In genomic region chr14:53360821-53361220, GRCh38 we compare ENCODE assay signal across 24 cellular contexts.
DNase-seq lines count a peak whose midpoint lies in the region; ATAC-seq, FAIRE-seq and TF ChIP-seq lines count a peak whose summit lies in the region.
"Had no signal": no experiment of that assay in that cellular context is flagged by ENCODE, and none has a peak within 500 bp of the region (broad histone marks: within the 10 kb centered on the region; RNA-seq: fewer than 3 reads in every experiment).

No MANE protein-coding gene starts in this region.

- no peak overlapping the region for H3K18ac ChIP-seq in mesendoderm (ENCODE audit: low read length)

- no peak overlapping the region for H2AK5ac ChIP-seq in mesendoderm (ENCODE audit: low read length)

- TF ChIP-seq CTCF in chondrocyte (IDR thresholded peaks at IDR 0.05) (no peak), colonic mucosa (IDR thresholded peaks at IDR 0.05) (no peak)

- no peak overlapping the region for H4K8ac ChIP-seq in mesendoderm (ENCODE audit: low read depth, low read length)

- H3K36me3 ChIP-seq in SJCRH30 (no peaks in the 10 kb centered on the region), mesendoderm (ENCODE audit: control insufficient read depth, insufficient read depth, low read length) (no peaks in the 10 kb centered on the region), colonic mucosa (no peaks in the 10 kb centered on the region)
- H3K36me3 ChIP-seq: BLaER1, HAP-1 had no signal

- no peak overlapping the region for H3K56ac ChIP-seq in mesendoderm (ENCODE audit: low read length)

- H4K5ac ChIP-seq in mesendoderm (ENCODE audit: low read length), result no peak overlapping the region

- intact Hi-C loops in colonic mucosa (cut with DNase I), result no loop called here

- H3K4me3 ChIP-seq in SJCRH30 (no peak overlapping the region), mesendoderm (ENCODE audit: low read length) (no peak overlapping the region), skeletal muscle cell (ENCODE audit: low read depth, low read length) (no peak overlapping the region), colonic mucosa (no peak overlapping the region)
- H3K4me3 ChIP-seq: BLaER1, HAP-1 had no signal

- H3K4me2 ChIP-seq in mesendoderm (ENCODE audit: low read length), result no peak overlapping the region
- H3K4me2 ChIP-seq: BLaER1 had no signal

- DNase-seq in HTR-8/SVneo (ENCODE audit: insufficient read length, low spot score) (no peak), SJCRH30 (peak; percentile 70 to 83), mesendoderm (no peak), skeletal muscle cell (ENCODE audit: low read depth) (peak; percentile 26), cerebellar nuclear complex (lab: John Stamatoyannopoulos, UW) (no peak), chondrocyte (ENCODE audit: low spot score) (no peak), colonic mucosa (no peak)
- DNase-seq: CD4-positive, CD25-positive, alpha-beta regulatory T cell; CD8-positive, alpha-beta T cell; DMS 273 treated with DMSO at 0.1 percent for 48 hours; DMS79; GF-D8; GOT3; HFFc6 had no signal

- H2BK15ac ChIP-seq in mesendoderm (replicated peaks; ENCODE audit: low read depth), result peak overlapping the region; percentile 25

- H3K4me1 Mint-ChIP-seq in chondrocyte (ENCODE audit: low read depth), result peaks cover 28% of the 10 kb centered on the region
- H3K4me1 Mint-ChIP-seq: B cell; CD4-positive, CD25-positive, alpha-beta regulatory T cell had no signal

- no peak overlapping the region for H2BK5ac ChIP-seq in mesendoderm (ENCODE audit: low read length)

- H3K79me1 ChIP-seq in mesendoderm (ENCODE audit: low read length), result no peaks in the 10 kb centered on the region

- H3K4me1 ChIP-seq in SJCRH30, result peaks cover 27% of the 10 kb centered on the region
- H3K4me1 ChIP-seq in mesendoderm (ENCODE audit: control insufficient read depth, low read depth, low read length), result peaks cover 4% of the 10 kb centered on the region
- no peaks in the 10 kb centered on the region for H3K4me1 ChIP-seq in colonic mucosa
- H3K4me1 ChIP-seq: HAP-1 had no signal

- H3K79me2 ChIP-seq in mesendoderm (ENCODE audit: control insufficient read depth, insufficient read depth, low read length), result no peaks in the 10 kb centered on the region

- H3K27ac Mint-ChIP-seq in chondrocyte (ENCODE audit: unreplicated experiment), result no peak overlapping the region
- H3K27ac Mint-ChIP-seq: B cell; CD4-positive, CD25-positive, alpha-beta regulatory T cell; CD8-positive, alpha-beta T cell; HFFc6 had no signal

- H3K23ac ChIP-seq in mesendoderm (ENCODE audit: low read length), result no peak overlapping the region

- H3K27ac ChIP-seq in SJCRH30, result no peak overlapping the region
- H3K27ac ChIP-seq in mesendoderm (ENCODE audit: low read depth, low read length), result no peak overlapping the region
- H3K27ac ChIP-seq in colonic mucosa, result no peak overlapping the region
- H3K27ac ChIP-seq: 22Rv1, BLaER1, C4-2B had no signal

- H3K4me3 Mint-ChIP-seq in chondrocyte (ENCODE audit: unreplicated experiment), result no peak overlapping the region
- H3K4me3 Mint-ChIP-seq: B cell; CD4-positive, CD25-positive, alpha-beta regulatory T cell; CD8-positive, alpha-beta T cell; HFFc6 had no signal

- no peak for ATAC-seq in HG03025 (IDR thresholded peaks at IDR 0.05; ENCODE audit: low FRiP score, unreplicated experiment)
- ATAC-seq: CD8-positive, alpha-beta T cell had no signal

- FAIRE-seq in HTR-8/SVneo (lab: Jason Lieb, UNC), result peak; percentile 36
- FAIRE-seq: A204.1, D721Med, GM12892, H54 had no signal

- H3K4ac ChIP-seq in mesendoderm (ENCODE audit: low read depth, low read length), result no peak overlapping the region

- H3K9me3 Mint-ChIP-seq in chondrocyte (ENCODE audit: low read depth), result peaks cover 4% of the 10 kb centered on the region
- H3K9me3 Mint-ChIP-seq: CD8-positive, alpha-beta T cell had no signal

- no peaks in the 10 kb centered on the region for H3K36me3 Mint-ChIP-seq in chondrocyte (ENCODE audit: low read depth)
- H3K36me3 Mint-ChIP-seq: CD4-positive, CD25-positive, alpha-beta regulatory T cell; CD8-positive, alpha-beta T cell had no signal

- H3K27me3 ChIP-seq in SJCRH30, result no peaks in the 10 kb centered on the region
- H3K27me3 ChIP-seq in mesendoderm (ENCODE audit: insufficient read depth, low read length, poor library complexity), result no peaks in the 10 kb centered on the region
- H3K27me3 ChIP-seq in colonic mucosa, result no peaks in the 10 kb centered on the region
- H3K27me3 ChIP-seq: BLaER1 had no signal

- H3K9ac ChIP-seq in mesendoderm (ENCODE audit: low read length) (no peak overlapping the region), colonic mucosa (ENCODE audit: low read depth in 2 of 2, low read length in 2 of 2) (no peak overlapping the region)
- H3K9ac ChIP-seq: BLaER1 had no signal

- no peak overlapping the region for H2BK120ac ChIP-seq in mesendoderm (ENCODE audit: low read depth, low read length)

- no peaks in the 10 kb centered on the region for H3K27me3 Mint-ChIP-seq in chondrocyte (ENCODE audit: low read depth)
- H3K27me3 Mint-ChIP-seq: B cell; CD4-positive, CD25-positive, alpha-beta regulatory T cell had no signal

- no peaks in the 10 kb centered on the region for H3K9me3 ChIP-seq in SJCRH30 (replicated peaks)
- no peaks in the 10 kb centered on the region for H3K9me3 ChIP-seq in colonic mucosa
- H3K9me3 ChIP-seq: HAP-1 had no signal

Comparison
In these comparisons a context has a peak if more than half of its experiments do, and no peak if none do; other contexts are left out.
1. DNase-seq: peak in SJCRH30 (2 of 2) and skeletal muscle cell (single experiment); none in HTR-8/SVneo (single experiment), mesendoderm (single experiment), cerebellar nuclear complex (0 of 2), chondrocyte (single experiment) and colonic mucosa (single experiment).